ENCODE assay signal across 25 cellular contexts in genomic region chr19:13882841-13883240, GRCh38. TPM values are rescaled to one million over a fixed set of nuclear protein-coding genes. Genes with fewer than 3 reads are reported as not detected.
DNase-seq lines count a peak whose midpoint lies in the region; ATAC-seq and TF ChIP-seq lines count a peak whose summit lies in the region.
"Had no signal": no experiment of that assay in that cellular context is flagged by ENCODE, and none has a peak within 500 bp of the region (broad histone marks: within the 10 kb centered on the region; RNA-seq: fewer than 3 reads in every experiment).

No MANE protein-coding gene starts in this region.

- no peak overlapping the region for H3K4me2 ChIP-seq in SK-N-SH
- no peak overlapping the region for H3K4me2 ChIP-seq in mammary epithelial cell (ENCODE audit: insufficient read depth, low read depth, low read length)
- no peak overlapping the region for H3K4me2 ChIP-seq in osteoblast (ENCODE audit: insufficient read depth, low read length)

- H3K79me2 ChIP-seq in SK-N-SH (ENCODE audit: insufficient read depth) (no peaks in the 10 kb centered on the region), mammary epithelial cell (ENCODE audit: insufficient read depth, low read length) (no peaks in the 10 kb centered on the region), osteoblast (ENCODE audit: insufficient read depth, low read length) (no peaks in the 10 kb centered on the region)

- no peak for TF ChIP-seq RAD21 in SK-N-SH (IDR thresholded peaks at IDR 0.05; ENCODE audit: low read length)

- CTCF ChIA-PET in SK-N-SH (lab: Yijun Ruan, JAX) (interaction anchor here (0.7 to 13.8 kb wide), 11 partner anchors 9 to 193 kb away, joined by 3 to 146 read pairs (median 5); partner anchors contain the start of genes IL27RA and MISP3), mammary epithelial cell (lab: Charles Lee; ENCODE audit: low non-redundant PET) (interaction anchor here (0.5 kb wide), 1 partner anchor 177 kb away, joined by 4 read pairs; no protein-coding TSS in a partner anchor)

- intact Hi-C loops in mammary epithelial cell (cut with micrococcal nuclease), result loop anchor here (5.0 kb wide), 3 partner anchors 286 to 584 kb away; no protein-coding TSS in a partner anchor

- H3F3A ChIP-seq in SK-N-SH (replicated peaks; ENCODE audit: insufficient read depth), result no peaks in the 10 kb centered on the region

- no TSS peak for BruUV-seq in mammary epithelial cell (replicated peaks; lab: Mats Ljungman, UMichigan)

- dilution Hi-C loops in mammary epithelial cell (cut with HindIII; ENCODE audit: low sequenced_read_pairs), result loop anchor here (5.0 to 10.0 kb wide), 2 partner anchors 121 to 472 kb away; partner anchors contain the start of gene MRI1

- no peak for TF ChIP-seq EP300 in SK-N-SH (IDR thresholded peaks at IDR 0.05; ENCODE audit: borderline replicate concordance in 1 of 2, low read depth in 1 of 2, low read length in 1 of 2)

- WGBS in SK-N-SH (ENCODE audit: low lambda C conversion rate), result 93% methylated on average over 6 of the region's 12 CpGs
- whole genome bisulfite sequencing in mammary epithelial cell (ENCODE audit: low coverage, missing lambda C conversion rate), result 75% methylated on average over 5 of the region's 12 CpGs

- no peak overlapping the region for H2AFZ ChIP-seq in SK-N-SH (ENCODE audit: low read depth)
- H2AFZ ChIP-seq in mammary epithelial cell (ENCODE audit: low read depth, low read length), result peak overlapping the region; percentile 55
- no peak overlapping the region for H2AFZ ChIP-seq in osteoblast (ENCODE audit: low read length)

- POLR2A ChIA-PET in SK-N-SH (lab: Yijun Ruan, JAX), result no interaction called here

- no peak overlapping the region for H3K9ac ChIP-seq in SK-N-SH
- H3K9ac ChIP-seq in mammary epithelial cell (ENCODE audit: insufficient read depth, low read length), result no peak overlapping the region

- no peaks in the 10 kb centered on the region for H3K36me3 ChIP-seq in SK-N-SH (replicated peaks in 1 of 2; ENCODE audit: control insufficient read depth in 1 of 2, insufficient read depth in 2 of 2, low read length in 1 of 2)
- no peaks in the 10 kb centered on the region for H3K36me3 ChIP-seq in H7 (replicated peaks; ENCODE audit: control insufficient read depth, insufficient read depth, low read length)
- no peaks in the 10 kb centered on the region for H3K36me3 ChIP-seq in mammary epithelial cell (ENCODE audit: insufficient read depth, low read length)
- no peaks in the 10 kb centered on the region for H3K36me3 ChIP-seq in osteoblast (ENCODE audit: insufficient read depth, low read length)
- H3K36me3 ChIP-seq: BE2C, heart left ventricle, right lobe of liver, thoracic aorta had no signal

- ATAC-seq in SK-N-SH treated with all-trans-retinoic acid at 6 μM for 48 hours, result no peak
- no peak for ATAC-seq in GM21367 (IDR thresholded peaks at IDR 0.05; ENCODE audit: unreplicated experiment)
- no peak for ATAC-seq in GM18498 (IDR thresholded peaks at IDR 0.05; ENCODE audit: unreplicated experiment)
- ATAC-seq: heart left ventricle, left ventricle myocardium superior, right lobe of liver, WTC11 had no signal

- in situ Hi-C loops in mammary epithelial cell (cut with MboI; ENCODE audit: low sequenced_read_pairs in 2 of 2), result loop anchor here in 1 of 2 donors (5.0 to 25.0 kb wide), 2 partner anchors 189 to 529 kb away; partner anchors contain the start of genes DDX39A and MISP3

- no peaks in the 10 kb centered on the region for H4K20me1 ChIP-seq in SK-N-SH (ENCODE audit: insufficient read depth)
- no peaks in the 10 kb centered on the region for H4K20me1 ChIP-seq in mammary epithelial cell (ENCODE audit: insufficient read depth, low read length)
- no peaks in the 10 kb centered on the region for H4K20me1 ChIP-seq in osteoblast (ENCODE audit: insufficient read depth, low read length)

- H3K9me3 ChIP-seq in SK-N-SH (no peaks in the 10 kb centered on the region), mammary epithelial cell (replicated peaks; ENCODE audit: insufficient read depth, low read length) (no peaks in the 10 kb centered on the region), osteoblast (ENCODE audit: low read depth, low read length) (no peaks in the 10 kb centered on the region)
- H3K9me3 ChIP-seq: BE2C, heart left ventricle, right lobe of liver, thoracic aorta had no signal

- DNase-seq in SK-N-SH, result peak; percentile 12
- DNase-seq in H7, result peak; percentile 38
- no peak for DNase-seq in mammary epithelial cell
- peak; percentile 64 for DNase-seq in osteoblast (ENCODE audit: insufficient read length, low spot score, missing footprints)
- no peak for DNase-seq in globus pallidus (ENCODE audit: low spot score)
- DNase-seq: activated effector memory CD4-positive, alpha-beta T cell treated with anti-CD3 and anti-CD28 coated beads, Interleukin-2, amount 50 U/mL, for 16 hours; BE2C; heart left ventricle; left ventricle myocardium superior; MM.1S; NCI-H1436 treated with DMSO at 0.1 percent for 48 hours; NCI-H2171; NCI-H526; OCI-M1; SIG-M5 had no signal

- peaks cover 7 to 23% of the 10 kb centered on the region in 2 experiments; a peak in 3 of 4 replicates for H3K4me1 ChIP-seq in SK-N-SH (ENCODE audit: control insufficient read depth in 1 of 2, insufficient read depth in 2 of 2, low read depth in 1 of 2, low read length in 1 of 2)
- peaks cover 50% of the 10 kb centered on the region for H3K4me1 ChIP-seq in mammary epithelial cell (ENCODE audit: insufficient read depth, low read length)
- peaks cover 27% of the 10 kb centered on the region for H3K4me1 ChIP-seq in osteoblast (ENCODE audit: insufficient read depth, low read length)

- H3K4me3 ChIP-seq in SK-N-SH (ENCODE audit: low read depth in 2 of 2, low read length in 1 of 2), result no peak overlapping the region
- no peak overlapping the region for H3K4me3 ChIP-seq in H7 (ENCODE audit: insufficient read depth, low read depth, low read length)
- H3K4me3 ChIP-seq in mammary epithelial cell (replicated peaks in 1 of 3; ENCODE audit: insufficient read depth in 1 of 3, low read depth in 2 of 3, low read length in 3 of 3), result no peak overlapping the region
- H3K4me3 ChIP-seq in osteoblast (ENCODE audit: insufficient read depth, low read length), result no peak overlapping the region
- H3K4me3 ChIP-seq: heart left ventricle, right lobe of liver, thoracic aorta had no signal

- H3K9me2 ChIP-seq in SK-N-SH, result no peaks in the 10 kb centered on the region

- H3K27me3 ChIP-seq in SK-N-SH (ENCODE audit: insufficient read depth), result no peaks in the 10 kb centered on the region
- H3K27me3 ChIP-seq in H7 (ENCODE audit: control insufficient read depth, insufficient read depth, low read length), result no peaks in the 10 kb centered on the region; the same call in 1 of the 2 replicates
- no peaks in the 10 kb centered on the region for H3K27me3 ChIP-seq in mammary epithelial cell (ENCODE audit: insufficient read depth, low read length)
- H3K27me3 ChIP-seq in osteoblast (ENCODE audit: insufficient read depth, low read length), result no peaks in the 10 kb centered on the region
- H3K27me3 ChIP-seq: BE2C, heart left ventricle, right lobe of liver had no signal

- TF ChIP-seq CTCF in SK-N-SH (IDR thresholded peaks at IDR 0.05), result no peak
- no peak for TF ChIP-seq CTCF in mammary epithelial cell (conservative IDR thresholded peaks at IDR 0.05 in 1 of 2, IDR thresholded peaks at IDR 0.05 in 1 of 2; ENCODE audit: extremely low read depth in 1 of 2, insufficient read depth in 1 of 2, low read depth in 1 of 2, low read length in 2 of 2)
- no peak for TF ChIP-seq CTCF in osteoblast (IDR thresholded peaks at IDR 0.05; ENCODE audit: extremely low read depth, low read depth, low read length)

- H3K27ac ChIP-seq in SK-N-SH (ENCODE audit: low read depth in 2 of 2, low read length in 1 of 2), result no peak overlapping the region
- no peak overlapping the region for H3K27ac ChIP-seq in mammary epithelial cell (ENCODE audit: insufficient read depth, low read depth, low read length)
- H3K27ac ChIP-seq in osteoblast (ENCODE audit: low read depth, low read length), result no peak overlapping the region
- H3K27ac ChIP-seq: 22Rv1, right lobe of liver, thoracic aorta had no signal

TF ChIP-seq in SK-N-SH, 30 proteins besides CTCF, POLR2A, EP300 and RAD21 (continues in another document):
- TF ChIP-seq RCOR1 (IDR thresholded peaks at IDR 0.05; ENCODE audit: low read length) (no peak), TAF1 (IDR thresholded peaks at IDR 0.05; ENCODE audit: borderline replicate concordance, low read depth, low read length) (no peak)

TF ChIP-seq in SK-N-SH treated with all-trans-retinoic acid at 6 μM for 48 hours, 23 proteins besides CTCF, POLR2A, EP300 and RAD21 (continues in another document):
- no peak for TF ChIP-seq ARNTL (CRISPR knock-in tag; IDR thresholded peaks at IDR 0.05; ENCODE audit: borderline replicate concordance, low read depth)

RNA-seq across cellular contexts. Expression of gene NANOS3, which starts 5.9 kb away (rescaled TPM):
- polyA plus RNA-seq in SK-N-SH (2012; rRNA removed) (0.53 and 0.57 TPM in 2 replicates), mammary epithelial cell (not detected)
- 0.63 and 0.71 TPM in 2 replicates for polyA plus RNA-seq in SK-N-SH (2012; cell fraction: cytosol; rRNA removed)
- 1.7 and 4.4 TPM in 2 replicates for polyA plus RNA-seq in SK-N-SH (2012; cell fraction: nucleus; rRNA removed)
- total RNA-seq in H7 (2014; rRNA removed; shearing (Covaris generic)), result not detected in 2 replicates
- total RNA-seq in mammary epithelial cell (under 1 TPM in 1 of 2 donors, not detected in 1; 0.73 TPM), osteoblast (0.59 TPM in 1 of 2 replicates, not detected in the other)
- polyA minus RNA-seq in mammary epithelial cell, result not detected
- total RNA-seq: fibroblast of lung, right lobe of liver, thoracic aorta had no signal
- polyA plus RNA-seq: fibroblast of lung, immature natural killer cell had no signal

RNA-seq across cellular contexts. Expression of gene BRME1, which starts 23.1 kb away (rescaled TPM):
- polyA plus RNA-seq in SK-N-SH (2012; rRNA removed), result 1.5 and 1.8 TPM in 2 replicates
- polyA plus RNA-seq in SK-N-SH (2012; cell fraction: cytosol; rRNA removed), result 0.51 and 0.89 TPM in 2 replicates
- 5.1 and 5.3 TPM in 2 replicates for polyA plus RNA-seq in SK-N-SH (2012; cell fraction: nucleus; rRNA removed)
- 3.4 and 4.1 TPM in 2 replicates for total RNA-seq in H7 (2014; rRNA removed; shearing (Covaris generic))
- total RNA-seq in mammary epithelial cell, result 1 to 10 TPM; 1.0 to 3.8 TPM
- 2.2 TPM for polyA plus RNA-seq in mammary epithelial cell
- polyA minus RNA-seq in mammary epithelial cell, result 1.0 TPM
- total RNA-seq in osteoblast, result 0.59 and 0.72 TPM in 2 replicates

RNA-seq across cellular contexts. Expression of gene CC2D1A, which starts 23.2 kb away (rescaled TPM):
- polyA plus RNA-seq in SK-N-SH (2012; rRNA removed), result 18.7 and 24.2 TPM in 2 replicates
- 8.1 and 13.2 TPM in 2 replicates for polyA plus RNA-seq in SK-N-SH (2012; cell fraction: cytosol; rRNA removed)
- polyA plus RNA-seq in SK-N-SH (2012; cell fraction: nucleus; rRNA removed), result 97.6 and 109 TPM in 2 replicates
- total RNA-seq in H7 (2014; rRNA removed; shearing (Covaris generic)), result 22.8 and 25.0 TPM in 2 replicates
- total RNA-seq in mammary epithelial cell, result 10 to 100 TPM; 31.7 to 58.8 TPM
- polyA plus RNA-seq in mammary epithelial cell, result 21.0 TPM
- 16.1 TPM for polyA minus RNA-seq in mammary epithelial cell
- total RNA-seq in osteoblast, result 19.2 and 22.4 TPM in 2 replicates

RNA-seq across cellular contexts. Expression of gene PODNL1, which starts 55.4 kb away (rescaled TPM):
- polyA plus RNA-seq in SK-N-SH (2012; rRNA removed) (4.2 and 7.5 TPM in 2 replicates), mammary epithelial cell (3.6 TPM)
- polyA plus RNA-seq in SK-N-SH (2012; cell fraction: cytosol; rRNA removed), result 5.1 and 7.2 TPM in 2 replicates
- 11.8 and 14.5 TPM in 2 replicates for polyA plus RNA-seq in SK-N-SH (2012; cell fraction: nucleus; rRNA removed)
- 0.07 and 0.10 TPM in 2 replicates for total RNA-seq in H7 (2014; rRNA removed; shearing (Covaris generic))
- total RNA-seq in mammary epithelial cell (1 to 10 TPM; 3.8 to 7.1 TPM), osteoblast (4.0 and 6.5 TPM in 2 replicates)
- not detected for polyA minus RNA-seq in mammary epithelial cell
- total RNA-seq: G401 had no signal
- polyA plus RNA-seq: immature natural killer cell had no signal

Comparison
In these comparisons a context has a peak if more than half of its experiments do, and no peak if none do; other contexts are left out.
1. DNase-seq: peak in SK-N-SH (single experiment), H7 (single experiment) and osteoblast (single experiment); none in mammary epithelial cell (single experiment) and globus pallidus (single experiment).